ENCODE assay signal across 18 cellular contexts in genomic region chr10:77463967-77464745, GRCh38.
DNase-seq lines count a peak whose midpoint lies in the region; ATAC-seq, FAIRE-seq and TF ChIP-seq lines count a peak whose summit lies in the region.
"Had no signal": no experiment of that assay in that cellular context is flagged by ENCODE, and none has a peak within 500 bp of the region (broad histone marks: within the 10 kb centered on the region; RNA-seq: fewer than 3 reads in every experiment).

No MANE protein-coding gene starts in this region.

- H3K4me1 ChIP-seq in mammary epithelial cell (ENCODE audit: insufficient read depth, low read length) (peaks cover 10% of the 10 kb centered on the region), uterus (no peaks in the 10 kb centered on the region)

- no peak for ATAC-seq in HG03432 (IDR thresholded peaks at IDR 0.05; ENCODE audit: unreplicated experiment)
- ATAC-seq: activated CD4-positive, CD25-positive, alpha-beta regulatory T cell treated with anti-CD3 and anti-CD28 coated beads, Interleukin-2, amount 50 U/mL, for 24 hours; activated CD8-positive, alpha-beta memory T cell treated with anti-CD3 and anti-CD28 coated beads, Interleukin-2, amount 10 ng/mL, durations not matched to agents 7 days and 5 days; HCT116 had no signal

- H3K36me3 ChIP-seq in mammary epithelial cell (ENCODE audit: insufficient read depth, low read length) (no peaks in the 10 kb centered on the region), uterus (no peaks in the 10 kb centered on the region)

- TF ChIP-seq CTCF in mammary epithelial cell (conservative IDR thresholded peaks at IDR 0.05 in 1 of 2, IDR thresholded peaks at IDR 0.05 in 1 of 2; ENCODE audit: extremely low read depth in 1 of 2, insufficient read depth in 1 of 2, low read depth in 1 of 2, low read length in 2 of 2) (no peak), MCF 10A (IDR thresholded peaks at IDR 0.05; ENCODE audit: unreplicated experiment) (no peak), brain (conservative IDR thresholded peaks at IDR 0.05) (no peak), uterus (IDR thresholded peaks at IDR 0.05) (no peak), dorsolateral prefrontal cortex (IDR thresholded peaks at IDR 0.05 in 54 of 56, conservative IDR thresholded peaks at IDR 0.05 in 2 of 56; ENCODE audit: low read depth in 1 of 56, partially characterized antibody in 56 of 56) (no peak), D721Med (IDR thresholded peaks at IDR 0.05; ENCODE audit: insufficient read depth, missing control alignments) (no peak)

- H3K9ac ChIP-seq in mammary epithelial cell (ENCODE audit: insufficient read depth, low read length): no peak overlapping the region

- dilution Hi-C loops in mammary epithelial cell (cut with HindIII; ENCODE audit: low sequenced_read_pairs): no loop called here

- no peak overlapping the region for H3K4me2 ChIP-seq in mammary epithelial cell (ENCODE audit: insufficient read depth, low read depth, low read length)

- H3K36me3 Mint-ChIP-seq in MCF 10A (ENCODE audit: insufficient read depth, unreplicated experiment) (no peaks in the 10 kb centered on the region), brain (no peaks in the 10 kb centered on the region)
- H3K36me3 Mint-ChIP-seq: activated CD8-positive, alpha-beta memory T cell treated with anti-CD3 and anti-CD28 coated beads, Interleukin-2, amount 10 ng/mL, durations not matched to agents 7 days and 5 days; CD8-positive, alpha-beta memory T cell had no signal

- WGBS in mammary epithelial cell (ENCODE audit: low coverage, missing lambda C conversion rate): 98% methylated on average over 9 of the region's 9 CpGs

- peak; percentile 38 for DNase-seq in mammary epithelial cell
- no peak for DNase-seq in MCF 10A (ENCODE audit: unreplicated experiment)
- DNase-seq in hepatic stellate cell (ENCODE audit: low spot score): peak; percentile 19
- no peak for DNase-seq in uterus
- no peak for DNase-seq in dorsolateral prefrontal cortex
- no peak for DNase-seq in D721Med (ENCODE audit: insufficient read length, low spot score)
- DNase-seq: activated CD8-positive, alpha-beta memory T cell treated with anti-CD3 and anti-CD28 coated beads, Interleukin-2, amount 10 ng/mL, durations not matched to agents 7 days and 5 days; activated gamma-delta T cell treated with Interleukin-2 at 50 U/mL for 16 hours; CD8-positive, alpha-beta memory T cell; stimulated activated CD4-positive, alpha-beta T cell treated with anti-CD3 and anti-CD28 coated beads, Interleukin-12 subunit alpha, Interleukin-12 subunit beta, amount 100 ng/mL, for 4 hours; stimulated activated naive CD4-positive, alpha-beta T cell treated with Interleukin-2 at 50 U/mL for 16 hours had no signal

- no peak overlapping the region for H3K27ac Mint-ChIP-seq in MCF 10A (ENCODE audit: low read depth, unreplicated experiment)
- H3K27ac Mint-ChIP-seq in brain: peak overlapping the region in 4 of 5 experiments; percentile 16 to 79 (median 41)
- H3K27ac Mint-ChIP-seq: activated CD8-positive, alpha-beta memory T cell treated with anti-CD3 and anti-CD28 coated beads, Interleukin-2, amount 10 ng/mL, durations not matched to agents 7 days and 5 days; CD8-positive, alpha-beta memory T cell had no signal

- H3K9me3 Mint-ChIP-seq in MCF 10A (ENCODE audit: unreplicated experiment) (no peaks in the 10 kb centered on the region), brain (no peaks in the 10 kb centered on the region)
- H3K9me3 Mint-ChIP-seq: CD8-positive, alpha-beta memory T cell had no signal

- H3K79me2 ChIP-seq in mammary epithelial cell (ENCODE audit: insufficient read depth, low read length): no peaks in the 10 kb centered on the region

- H3K4me3 Mint-ChIP-seq in MCF 10A (ENCODE audit: unreplicated experiment) (no peak overlapping the region), brain (no peak overlapping the region)
- H3K4me3 Mint-ChIP-seq: activated CD8-positive, alpha-beta memory T cell treated with anti-CD3 and anti-CD28 coated beads, Interleukin-2, amount 10 ng/mL, durations not matched to agents 7 days and 5 days; CD8-positive, alpha-beta memory T cell had no signal

- H3K27ac ChIP-seq in mammary epithelial cell (ENCODE audit: insufficient read depth, low read depth, low read length): no peak overlapping the region
- H3K27ac ChIP-seq in uterus: peak overlapping the region; percentile 13 to 15
- H3K27ac ChIP-seq in dorsolateral prefrontal cortex: peak overlapping the region in 28 of 59 donors; percentile 1 to 76 (median 50)

- in situ Hi-C loops in mammary epithelial cell (cut with MboI; ENCODE audit: low sequenced_read_pairs in 2 of 2): no loop called here

- BruUV-seq in mammary epithelial cell (replicated peaks; lab: Mats Ljungman, UMichigan) (no TSS peak), MCF 10A (replicated peaks; lab: Mats Ljungman, UMichigan) (no TSS peak)

- H3K27me3 ChIP-seq in mammary epithelial cell (ENCODE audit: insufficient read depth, low read length): no peaks in the 10 kb centered on the region
- no peaks in the 10 kb centered on the region for H3K27me3 ChIP-seq in uterus
- H3K27me3 ChIP-seq in dorsolateral prefrontal cortex: no peaks in the 10 kb centered on the region

- H3K4me1 Mint-ChIP-seq in MCF 10A (ENCODE audit: insufficient read depth, unreplicated experiment) (peaks cover 5% of the 10 kb centered on the region), brain (peaks cover 22% of the 10 kb centered on the region)
- H3K4me1 Mint-ChIP-seq: activated CD8-positive, alpha-beta memory T cell treated with anti-CD3 and anti-CD28 coated beads, Interleukin-2, amount 10 ng/mL, durations not matched to agents 7 days and 5 days; CD8-positive, alpha-beta memory T cell had no signal

- H3K27me3 Mint-ChIP-seq in MCF 10A (ENCODE audit: insufficient read depth, unreplicated experiment): no peaks in the 10 kb centered on the region
- H3K27me3 Mint-ChIP-seq in brain: peaks cover 1% of the 10 kb centered on the region
- H3K27me3 Mint-ChIP-seq: activated CD8-positive, alpha-beta memory T cell treated with anti-CD3 and anti-CD28 coated beads, Interleukin-2, amount 10 ng/mL, durations not matched to agents 7 days and 5 days had no signal

- no peak for TF ChIP-seq POLR2A in uterus (IDR thresholded peaks at IDR 0.05)

- POLR2A ChIA-PET in MCF 10A (lab: Yijun Ruan, JAX): no interaction called here

- no peaks in the 10 kb centered on the region for H3K9me3 ChIP-seq in mammary epithelial cell (replicated peaks; ENCODE audit: insufficient read depth, low read length)
- no peaks in the 10 kb centered on the region for H3K9me3 ChIP-seq in uterus

- no peak overlapping the region for H2AFZ ChIP-seq in mammary epithelial cell (ENCODE audit: low read depth, low read length)

- CTCF ChIA-PET in mammary epithelial cell (lab: Charles Lee; ENCODE audit: low non-redundant PET) (no interaction called here), MCF 10A (lab: Yijun Ruan, JAX) (no interaction called here)

- H3K4me3 ChIP-seq in mammary epithelial cell (replicated peaks in 1 of 3; ENCODE audit: insufficient read depth in 1 of 3, low read depth in 2 of 3, low read length in 3 of 3) (no peak overlapping the region), uterus (no peak overlapping the region), dorsolateral prefrontal cortex (no peak overlapping the region)

- no peaks in the 10 kb centered on the region for H4K20me1 ChIP-seq in mammary epithelial cell (ENCODE audit: insufficient read depth, low read length)

- intact Hi-C loops in mammary epithelial cell (cut with micrococcal nuclease): no loop called here
- intact Hi-C loops in MCF 10A (cut with micrococcal nuclease): no loop called here
- intact Hi-C loops in uterus (cut with DNase I; ENCODE audit: low total_unique reads): no loop called here
- intact Hi-C loops in dorsolateral prefrontal cortex (cut with DNase I): no loop called here

- FAIRE-seq in D721Med (lab: Jason Lieb, UNC): no peak
- FAIRE-seq: A204.1, GM12891, urothelium cell line had no signal

Comparison
In these comparisons a context has a peak if more than half of its experiments do, and no peak if none do; other contexts are left out.
1. DNase-seq: peak in mammary epithelial cell (single experiment) and hepatic stellate cell (single experiment); none in MCF 10A (single experiment), uterus (0 of 2), dorsolateral prefrontal cortex (0 of 10) and D721Med (single experiment).